Comparison of ENCODE assay signal across 8 cellular contexts in genomic region chr4:153541426-153542096, GRCh38.
DNase-seq lines count a peak whose midpoint lies in the region; ATAC-seq and TF ChIP-seq lines count a peak whose summit lies in the region.

No MANE protein-coding gene starts in this region.

- no peak for TF ChIP-seq CTCF in psoas muscle (IDR thresholded peaks at IDR 0.05)

- no peaks in the 10 kb centered on the region for H3K27me3 ChIP-seq in psoas muscle (ENCODE audit: insufficient read depth in 3 of 3, low read length in 2 of 3)

- DNase-seq in amniotic stem cell (lab: John Stamatoyannopoulos, UW) (peak; percentile 44), psoas muscle (no peak), SHP77 (lab: John Stamatoyannopoulos, UW) (no peak), COR-L47 (lab: John Stamatoyannopoulos, UW) (no peak), NOMO-1 (lab: John Stamatoyannopoulos, UW; ENCODE audit: unreplicated experiment in 2 of 2) (no peak), GOT3 (lab: John Stamatoyannopoulos, UW) (no peak)

- WGBS in psoas muscle, 3 donors: 66 to 80% (median 75%) methylated on average over 7 of the region's 7 CpGs

- intact Hi-C loops in psoas muscle (cut with DNase I): no loop called here

- H3K36me3 ChIP-seq in psoas muscle (ENCODE audit: insufficient read depth in 1 of 2, low read depth in 1 of 2): no peaks in the 10 kb centered on the region

- peak overlapping the region; percentile 95 for H3K27ac ChIP-seq in psoas muscle

- no peak overlapping the region for H3K4me3 ChIP-seq in psoas muscle

- H3K4me1 ChIP-seq in psoas muscle: peaks cover 41% of the 10 kb centered on the region

- no peaks in the 10 kb centered on the region for H3K9me3 ChIP-seq in psoas muscle

- ATAC-seq in GM18520 (IDR thresholded peaks at IDR 0.05; ENCODE audit: unreplicated experiment): peak; percentile 51
- peak; percentile 70 for ATAC-seq in HG03432 (IDR thresholded peaks at IDR 0.05; ENCODE audit: unreplicated experiment)
- peak in 2 of 4 donors; percentile 36 to 56 for ATAC-seq in psoas muscle
